In genomic region chr6:39930540-39930939, GRCh38 we compare ENCODE assay signal across 27 cellular contexts. TPM values are rescaled to one million over a fixed set of nuclear protein-coding genes. Genes with fewer than 3 reads are reported as not detected.
DNase-seq lines count a peak whose midpoint lies in the region; ATAC-seq and TF ChIP-seq lines count a peak whose summit lies in the region.
"Had no signal": no experiment of that assay in that cellular context is flagged by ENCODE, and none has a peak within 500 bp of the region (broad histone marks: within the 10 kb centered on the region; RNA-seq: fewer than 3 reads in every experiment).

No MANE protein-coding gene starts in this region.

- H3K4me2 ChIP-seq in skeletal muscle satellite cell (ENCODE audit: low read length) = peak overlapping the region; percentile 44

- H3K4me3 ChIP-seq in right atrium auricular region = no peak overlapping the region
- no peak overlapping the region for H3K4me3 ChIP-seq in right cardiac atrium (ENCODE audit: low read length)
- no peak overlapping the region for H3K4me3 ChIP-seq in gastroesophageal sphincter
- H3K4me3 ChIP-seq in skeletal muscle satellite cell (ENCODE audit: low read length) = no peak overlapping the region
- no peak overlapping the region for H3K4me3 ChIP-seq in vagina
- H3K4me3 ChIP-seq: Peyer's patch, SJSA1 had no signal

- H3K36me3 Mint-ChIP-seq in activated naive CD4-positive, alpha-beta T cell treated with anti-CD3 and anti-CD28 coated beads, Interleukin-2, amount 50 U/mL, for 72 hours = peaks cover 0 to 6% of the 10 kb centered on the region in 2 donors
- H3K36me3 Mint-ChIP-seq: CD8-positive, alpha-beta T cell; naive B cell; T-cell had no signal

- H3K9me3 ChIP-seq in right atrium auricular region = no peaks in the 10 kb centered on the region
- H3K9me3 ChIP-seq in right cardiac atrium (ENCODE audit: control insufficient read depth, low read length) = no peaks in the 10 kb centered on the region
- no peaks in the 10 kb centered on the region for H3K9me3 ChIP-seq in gastroesophageal sphincter
- no peaks in the 10 kb centered on the region for H3K9me3 ChIP-seq in skeletal muscle satellite cell (replicated peaks; ENCODE audit: low read length)
- H3K9me3 ChIP-seq in vagina = no peaks in the 10 kb centered on the region
- H3K9me3 ChIP-seq: Peyer's patch, SJSA1 had no signal

- ATAC-seq in right cardiac atrium = no peak
- ATAC-seq in gastroesophageal sphincter = no peak
- ATAC-seq in esophagus mucosa = no peak
- no peak for ATAC-seq in activated naive CD4-positive, alpha-beta T cell treated with anti-CD3 and anti-CD28 coated beads, Interleukin-2, amount 50 U/mL, for 72 hours
- ATAC-seq in stimulated activated naive CD8-positive, alpha-beta T cell treated with anti-CD3 and anti-CD28 coated beads, Interleukin-15, Interleukin-2, amounts not matched to agents 100 U/mL and 50 U/mL, for 24 hours = no peak
- ATAC-seq: activated CD4-positive, CD25-positive, alpha-beta regulatory T cell treated with anti-CD3 and anti-CD28 coated beads, Interleukin-2, amount 50 U/mL, for 24 hours; activated CD8-positive, alpha-beta T cell treated with anti-CD3 and anti-CD28 coated beads, Interleukin-2, amount 10 ng/mL, durations not matched to agents 7 days and 5 days; CD8-positive, alpha-beta T cell; effector memory CD8-positive, alpha-beta T cell; T-cell had no signal

- DNase-seq in right atrium auricular region (ENCODE audit: low spot score) (peak; percentile 51), right cardiac atrium (no peak), vagina (ENCODE audit: extremely low spot score in 2 of 2) (no peak)
- DNase-seq in activated naive CD4-positive, alpha-beta T cell treated with anti-CD3 and anti-CD28 coated beads, Interleukin-2, amount 50 U/mL, for 72 hours (ENCODE audit: low spot score in 2 of 2) = no peak
- DNase-seq in stimulated activated naive CD8-positive, alpha-beta T cell treated with anti-CD3 and anti-CD28 coated beads, Interleukin-15, Interleukin-2, amounts not matched to agents 100 U/mL and 50 U/mL, for 24 hours = no peak
- DNase-seq: activated CD8-positive, alpha-beta T cell treated with anti-CD3 and anti-CD28 coated beads, Interleukin-2, amount 10 ng/mL, durations not matched to agents 7 days and 5 days; activated effector memory CD4-positive, alpha-beta T cell treated with Interleukin-2 at 50 U/mL for 16 hours; activated T-cell treated with anti-CD3 and anti-CD28 coated beads for 4 hours; CD8-positive, alpha-beta T cell; effector memory CD8-positive, alpha-beta T cell; Karpas-422; mesendoderm; naive B cell; NCI-H187; NCI-H2171 treated with DMSO at 0.1 percent for 48 hours; NCI-H524 treated with DMSO at 0.1 percent for 48 hours; NK-92 treated with Interleukin-12 subunit alpha and Interleukin-12 subunit beta, amount 100 ng/mL, for 24 hours; nucleus accumbens; Peyer's patch; stimulated activated CD4-positive, alpha-beta T cell treated with anti-CD3 and anti-CD28 coated beads, Interleukin-12 subunit alpha, Interleukin-12 subunit beta, amount 100 ng/mL, for 4 hours; T-cell had no signal

- H3K27ac ChIP-seq in right atrium auricular region (peak overlapping the region; percentile 4 to 37), right cardiac atrium (ENCODE audit: low read length) (no peak overlapping the region), gastroesophageal sphincter (peak overlapping the region in 3 of 4 donors; percentile 1 to 89 (median 9)), vagina (peak overlapping the region; percentile 45)
- H3K27ac ChIP-seq: SJSA1 had no signal

- peaks cover 0 to 52% of the 10 kb centered on the region in 2 donors for H3K4me1 ChIP-seq in right atrium auricular region
- H3K4me1 ChIP-seq in right cardiac atrium (ENCODE audit: control insufficient read depth, insufficient read depth, low read length) = peaks cover 13% of the 10 kb centered on the region
- peaks cover 0 to 76% (median 32%) of the 10 kb centered on the region in 3 donors for H3K4me1 ChIP-seq in gastroesophageal sphincter
- peaks cover 50% of the 10 kb centered on the region for H3K4me1 ChIP-seq in skeletal muscle satellite cell (ENCODE audit: control insufficient read depth, insufficient read depth, low read length)
- peaks cover 39% of the 10 kb centered on the region for H3K4me1 ChIP-seq in vagina

- no peak overlapping the region for H3K27ac Mint-ChIP-seq in activated naive CD4-positive, alpha-beta T cell treated with anti-CD3 and anti-CD28 coated beads, Interleukin-2, amount 50 U/mL, for 72 hours
- H3K27ac Mint-ChIP-seq: activated CD8-positive, alpha-beta T cell treated with anti-CD3 and anti-CD28 coated beads, Interleukin-2, amount 10 ng/mL, durations not matched to agents 7 days and 5 days; CD8-positive, alpha-beta T cell; naive B cell; stimulated activated naive CD8-positive, alpha-beta T cell treated with anti-CD3 and anti-CD28 coated beads, Interleukin-15, Interleukin-2, amounts not matched to agents 100 ng/mL and 50 ng/mL, for 24 hours; T-cell had no signal

- H3K9me3 Mint-ChIP-seq in activated naive CD4-positive, alpha-beta T cell treated with anti-CD3 and anti-CD28 coated beads, Interleukin-2, amount 50 U/mL, for 72 hours = peaks cover 4 to 6% of the 10 kb centered on the region in 2 donors

- TF ChIP-seq CTCF in right atrium auricular region (IDR thresholded peaks at IDR 0.05) (no peak), gastroesophageal sphincter (IDR thresholded peaks at IDR 0.05) (no peak), vagina (IDR thresholded peaks at IDR 0.05) (no peak)

- intact Hi-C loops in right cardiac atrium (cut with DNase I) (no loop called here), vagina (cut with DNase I) (no loop called here)

- H3K36me3 ChIP-seq in right atrium auricular region (peaks cover 5% of the 10 kb centered on the region), gastroesophageal sphincter (peaks cover 0 to 15% of the 10 kb centered on the region in 2 donors), skeletal muscle satellite cell (ENCODE audit: insufficient read depth, low read length) (peaks cover 9% of the 10 kb centered on the region), vagina (no peaks in the 10 kb centered on the region)
- H3K36me3 ChIP-seq: SJSA1 had no signal

- TF ChIP-seq POLR2A in gastroesophageal sphincter (IDR thresholded peaks at IDR 0.05) (no peak), vagina (IDR thresholded peaks at IDR 0.05) (no peak)

- H3K9ac ChIP-seq in skeletal muscle satellite cell (ENCODE audit: low read depth, low read length) = peak overlapping the region; percentile 13

- 72% methylated on average over 4 of the region's 4 CpGs for WGBS in right cardiac atrium
- 76% methylated on average over 3 of the region's 4 CpGs; no CpG with 5 or more reads in 1 of the 2 donors for WGBS in gastroesophageal sphincter (ENCODE audit: low coverage in 1 of 2), 2 donors

- no peak for TF ChIP-seq EP300 in gastroesophageal sphincter (IDR thresholded peaks at IDR 0.05)

- H3K27me3 ChIP-seq in right atrium auricular region = no peaks in the 10 kb centered on the region
- H3K27me3 ChIP-seq in right cardiac atrium (ENCODE audit: control insufficient read depth, insufficient read depth) = no peaks in the 10 kb centered on the region
- no peaks in the 10 kb centered on the region for H3K27me3 ChIP-seq in gastroesophageal sphincter
- no peaks in the 10 kb centered on the region for H3K27me3 ChIP-seq in skeletal muscle satellite cell (ENCODE audit: control insufficient read depth, insufficient read depth, low read length)
- no peaks in the 10 kb centered on the region for H3K27me3 ChIP-seq in vagina
- H3K27me3 ChIP-seq: Peyer's patch, SJSA1 had no signal

RNA-seq across cellular contexts. Expression of gene MOCS1, which starts 3.7 kb away (rescaled TPM):
- total RNA-seq in right atrium auricular region (10 to 100 TPM; 18.7 to 28.0 TPM), right cardiac atrium (10 to 100 TPM; 17.2 to 24.1 (median 21.9) TPM), gastroesophageal sphincter (10 to 100 TPM; 24.0 to 33.0 (median 29.3) TPM), vagina (14.7 TPM), esophagus mucosa (4.3 TPM)
- polyA plus RNA-seq in right cardiac atrium = 22.4 TPM
- 12.9 and 13.5 TPM in 2 replicates for total RNA-seq in skeletal muscle satellite cell (2012; rRNA removed)
- total RNA-seq in activated naive CD4-positive, alpha-beta T cell treated with anti-CD3 and anti-CD28 coated beads, Interleukin-2, amount 50 U/mL, for 72 hours = 1 to 10 TPM; 3.3 to 3.9 TPM
- total RNA-seq: activated CD8-positive, alpha-beta T cell treated with anti-CD3 and anti-CD28 coated beads, Interleukin-2, amount 10 ng/mL, durations not matched to agents 7 days and 5 days had no signal
